In the genomic region with DNA sequence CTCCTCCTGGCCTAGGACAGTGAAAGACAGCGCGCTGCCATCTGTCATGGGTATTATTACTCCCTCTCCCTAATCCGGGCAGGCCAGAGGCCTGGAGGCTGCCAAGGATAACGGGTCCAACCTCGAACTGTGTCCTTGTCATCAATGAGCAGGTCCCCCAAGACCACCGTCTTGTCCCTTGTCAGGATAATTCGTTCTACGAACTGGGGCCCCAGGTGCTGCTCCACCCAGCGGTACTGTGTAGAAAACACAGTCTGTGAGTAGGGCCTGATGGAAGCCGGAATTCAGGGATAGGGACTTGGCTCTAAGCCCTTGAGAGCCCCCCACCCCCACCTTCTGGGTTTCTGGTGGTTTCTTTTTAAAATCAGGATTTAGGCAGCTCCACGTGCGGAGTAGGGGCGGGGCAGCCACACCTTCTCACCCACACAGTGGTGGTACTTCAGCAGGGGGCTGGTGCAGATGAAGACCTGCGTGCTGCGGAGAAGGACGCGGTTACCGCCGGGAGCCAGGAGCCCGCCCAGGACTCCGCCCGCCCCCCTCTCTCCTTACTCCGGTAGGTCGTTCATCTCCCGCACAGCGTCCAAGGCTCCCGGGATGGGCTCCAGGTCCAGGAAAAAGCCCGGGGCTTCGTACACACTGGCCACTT, we compare ENCODE assay signal across 8 cellular contexts.
DNase-seq lines count a peak whose midpoint lies in the region; ATAC-seq lines count a peak whose summit lies in the region.

No MANE protein-coding gene starts in this region.

- H3K9me3 Mint-ChIP-seq in T-helper 1 cell treated with Interleukin-12 subunit alpha and Interleukin-12 subunit beta and Interleukin-4 antibody, amounts not matched to agents 30 μg/mL and 1 μg/mL, for 36 hours = no peaks in the 10 kb centered on the region

- peaks cover 21% of the 10 kb centered on the region for H3K4me1 Mint-ChIP-seq in T-helper 1 cell treated with Interleukin-12 subunit alpha and Interleukin-12 subunit beta and Interleukin-4 antibody, amounts not matched to agents 30 μg/mL and 1 μg/mL, for 36 hours (ENCODE audit: low read depth)

- peak overlapping the region; percentile 61 to 93 (median 81) for H3K4me3 ChIP-seq in skin epidermis

- peak; percentile 15 for ATAC-seq in GM18868 (IDR thresholded peaks at IDR 0.05; ENCODE audit: unreplicated experiment)

- peak overlapping the region; percentile 84 for H3K27ac Mint-ChIP-seq in T-helper 1 cell treated with Interleukin-12 subunit alpha and Interleukin-12 subunit beta and Interleukin-4 antibody, amounts not matched to agents 30 μg/mL and 1 μg/mL, for 36 hours

- in situ Hi-C loops in T47D (cut with HindIII; ENCODE audit: low pct_unique_long_range_greater_than_20kb, low sequenced_read_pairs) = no loop called here

- H3K27ac ChIP-seq in skin epidermis = peak overlapping the region; percentile 42 to 99 (median 93)

- peak; percentile 57 for DNase-seq in AG08395 (ENCODE audit: low spot score)
- DNase-seq in LoVo (ENCODE audit: low spot score) = peak; percentile 65
- peak; percentile 74 to 76 for DNase-seq in T47D (ENCODE audit: low read depth in 1 of 2, low spot score in 1 of 2)
- DNase-seq in iPS-NIHi11 (ENCODE audit: low spot score) = peak; percentile 74
- DNase-seq in COLO829 (ENCODE audit: low spot score) = no peak

- no peaks in the 10 kb centered on the region for H3K27me3 Mint-ChIP-seq in T-helper 1 cell treated with Interleukin-12 subunit alpha and Interleukin-12 subunit beta and Interleukin-4 antibody, amounts not matched to agents 30 μg/mL and 1 μg/mL, for 36 hours (ENCODE audit: low read depth)

- peaks cover 12% of the 10 kb centered on the region for H3K36me3 Mint-ChIP-seq in T-helper 1 cell treated with Interleukin-12 subunit alpha and Interleukin-12 subunit beta and Interleukin-4 antibody, amounts not matched to agents 30 μg/mL and 1 μg/mL, for 36 hours (ENCODE audit: low read depth)

- peak overlapping the region; percentile 90 for H3K4me3 Mint-ChIP-seq in T-helper 1 cell treated with Interleukin-12 subunit alpha and Interleukin-12 subunit beta and Interleukin-4 antibody, amounts not matched to agents 30 μg/mL and 1 μg/mL, for 36 hours
